In genomic region chr19:35274323-35274722, GRCh38 we compare ENCODE assay signal across 1 cellular context.
TF ChIP-seq lines count a peak whose summit lies in the region.

No MANE protein-coding gene starts in this region.

TF ChIP-seq in WTC11, 78 proteins besides CTCF, POLR2A, EP300 and RAD21 (continued from another document):
- TF ChIP-seq, protein P1, sequence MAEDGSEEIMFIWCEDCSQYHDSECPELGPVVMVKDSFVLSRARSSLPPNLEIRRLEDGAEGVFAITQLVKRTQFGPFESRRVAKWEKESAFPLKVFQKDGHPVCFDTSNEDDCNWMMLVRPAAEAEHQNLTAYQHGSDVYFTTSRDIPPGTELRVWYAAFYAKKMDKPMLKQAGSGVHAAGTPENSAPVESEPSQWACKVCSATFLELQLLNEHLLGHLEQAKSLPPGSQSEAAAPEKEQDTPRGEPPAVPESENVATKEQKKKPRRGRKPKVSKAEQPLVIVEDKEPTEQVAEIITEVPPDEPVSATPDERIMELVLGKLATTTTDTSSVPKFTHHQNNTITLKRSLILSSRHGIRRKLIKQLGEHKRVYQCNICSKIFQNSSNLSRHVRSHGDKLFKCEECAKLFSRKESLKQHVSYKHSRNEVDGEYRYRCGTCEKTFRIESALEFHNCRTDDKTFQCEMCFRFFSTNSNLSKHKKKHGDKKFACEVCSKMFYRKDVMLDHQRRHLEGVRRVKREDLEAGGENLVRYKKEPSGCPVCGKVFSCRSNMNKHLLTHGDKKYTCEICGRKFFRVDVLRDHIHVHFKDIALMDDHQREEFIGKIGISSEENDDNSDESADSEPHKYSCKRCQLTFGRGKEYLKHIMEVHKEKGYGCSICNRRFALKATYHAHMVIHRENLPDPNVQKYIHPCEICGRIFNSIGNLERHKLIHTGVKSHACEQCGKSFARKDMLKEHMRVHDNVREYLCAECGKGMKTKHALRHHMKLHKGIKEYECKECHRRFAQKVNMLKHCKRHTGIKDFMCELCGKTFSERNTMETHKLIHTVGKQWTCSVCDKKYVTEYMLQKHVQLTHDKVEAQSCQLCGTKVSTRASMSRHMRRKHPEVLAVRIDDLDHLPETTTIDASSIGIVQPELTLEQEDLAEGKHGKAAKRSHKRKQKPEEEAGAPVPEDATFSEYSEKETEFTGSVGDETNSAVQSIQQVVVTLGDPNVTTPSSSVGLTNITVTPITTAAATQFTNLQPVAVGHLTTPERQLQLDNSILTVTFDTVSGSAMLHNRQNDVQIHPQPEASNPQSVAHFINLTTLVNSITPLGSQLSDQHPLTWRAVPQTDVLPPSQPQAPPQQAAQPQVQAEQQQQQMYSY (CRISPR knock-in tag; IDR thresholded peaks at IDR 0.05): no peak
